Comparison of ENCODE assay signal across 2 cellular contexts in genomic region chr1:3998086-3998485, GRCh38.
TF ChIP-seq lines count a peak whose summit lies in the region.

No MANE protein-coding gene starts in this region.

TF ChIP-seq in H1, 55 proteins besides CTCF, POLR2A, EP300 and RAD21:
- TF ChIP-seq TAF1 (IDR thresholded peaks at IDR 0.05; ENCODE audit: low read depth, low read length), result no peak
TF ChIP-seq in H1: peak in this region for 0.

TF ChIP-seq in neural cell, 6 proteins besides CTCF, POLR2A, EP300 and RAD21:
- no peak for TF ChIP-seq SMC3 (conservative IDR thresholded peaks at IDR 0.05; ENCODE audit: poor library complexity)
- TF ChIP-seq REST (IDR thresholded peaks at IDR 0.05; ENCODE audit: borderline replicate concordance), result no peak
- no peak for TF ChIP-seq TAF1 (IDR thresholded peaks at IDR 0.05; ENCODE audit: low read depth)
- TF ChIP-seq MXI1 (conservative IDR thresholded peaks at IDR 0.05; ENCODE audit: poor library complexity, severe bottlenecking), result no peak
- no peak for TF ChIP-seq EZH2 (IDR thresholded peaks at IDR 0.05; ENCODE audit: borderline replicate concordance, insufficient read depth, low read length, poor library complexity, severe bottlenecking)
- TF ChIP-seq POLR2AphosphoS5 (IDR thresholded peaks at IDR 0.05), result no peak
TF ChIP-seq in neural cell: peak in this region for 0.
